Comparison of ENCODE assay signal across 8 cellular contexts in genomic region chr2:113583541-113584225, GRCh38. TPM values are rescaled to one million over a fixed set of nuclear protein-coding genes. Genes with fewer than 3 reads are reported as not detected.
A peak's percentile ranks its signal among the peaks of the same experiment; 100 is the strongest.
DNase-seq lines count a peak whose midpoint lies in the region; ATAC-seq, FAIRE-seq and TF ChIP-seq lines count a peak whose summit lies in the region.
"Not testable (repeated sequence)": the region's sequence is repeated elsewhere in the genome, so short reads cannot be mapped to it uniquely, and the experiment has no call there.

No MANE protein-coding gene starts in this region.

- not testable (repeated sequence) for H3K9me3 ChIP-seq in mucosa of stomach (ENCODE audit: control insufficient read depth, low read length)

- not testable (repeated sequence) for H3K27me3 Mint-ChIP-seq in activated CD4-positive, alpha-beta memory T cell treated with anti-CD3 and anti-CD28 coated beads, Interleukin-2, amount 10 ng/mL, durations not matched to agents 7 days and 5 days; MCF 10A (ENCODE audit: insufficient read depth, unreplicated experiment)

- H3K9me3 Mint-ChIP-seq in activated CD4-positive, alpha-beta memory T cell treated with anti-CD3 and anti-CD28 coated beads, Interleukin-2, amount 10 ng/mL, durations not matched to agents 7 days and 5 days; MCF 10A (ENCODE audit: unreplicated experiment): not testable (repeated sequence)

- peaks cover 23% of the 10 kb centered on the region for H3K4me1 Mint-ChIP-seq in activated CD4-positive, alpha-beta memory T cell treated with anti-CD3 and anti-CD28 coated beads, Interleukin-2, amount 10 ng/mL, durations not matched to agents 7 days and 5 days
- peaks cover 14% of the 10 kb centered on the region for H3K4me1 Mint-ChIP-seq in MCF 10A (ENCODE audit: insufficient read depth, unreplicated experiment)

- H3K27ac Mint-ChIP-seq in activated CD4-positive, alpha-beta memory T cell treated with anti-CD3 and anti-CD28 coated beads, Interleukin-2, amount 10 ng/mL, durations not matched to agents 7 days and 5 days, result peak overlapping the region; percentile 72
- H3K27ac Mint-ChIP-seq in MCF 10A (ENCODE audit: low read depth, unreplicated experiment), result peak overlapping the region; percentile 87

- TF ChIP-seq CTCF in MCF 10A (IDR thresholded peaks at IDR 0.05; ENCODE audit: unreplicated experiment), result not testable (repeated sequence)

- not testable (repeated sequence) for H3K36me3 ChIP-seq in mucosa of stomach (ENCODE audit: control insufficient read depth, insufficient read depth, low read length)

- CTCF ChIA-PET in activated CD4-positive, alpha-beta memory T cell treated with anti-CD3 and anti-CD28 coated beads, Interleukin-2, amount 10 ng/mL, durations not matched to agents 7 days and 5 days (lab: Charles Lee), result interaction anchor here (0.6 kb wide), 1 partner anchor 909 kb away, joined by 4 read pairs; no protein-coding TSS in a partner anchor
- CTCF ChIA-PET in MCF 10A (lab: Yijun Ruan, JAX), result not testable (repeated sequence)

- H3K27me3 ChIP-seq in mucosa of stomach (ENCODE audit: control insufficient read depth, insufficient read depth, low read length), result not testable (repeated sequence)

- not testable (repeated sequence) for ATAC-seq in Right ventricle myocardium inferior

- not testable (repeated sequence) for TF ChIP-seq POLR2A in GM12891 (IDR thresholded peaks at IDR 0.05; ENCODE audit: low read depth, low read length)

- FAIRE-seq in GM12891 (lab: Jason Lieb, UNC); urothelium cell line (lab: Jason Lieb, UNC): not testable (repeated sequence)

- peak overlapping the region; percentile 89 for H3K4me3 Mint-ChIP-seq in activated CD4-positive, alpha-beta memory T cell treated with anti-CD3 and anti-CD28 coated beads, Interleukin-2, amount 10 ng/mL, durations not matched to agents 7 days and 5 days
- H3K4me3 Mint-ChIP-seq in MCF 10A (ENCODE audit: unreplicated experiment), result peak overlapping the region; percentile 78

- intact Hi-C loops in MCF 10A (cut with micrococcal nuclease); Right ventricle myocardium inferior (cut with DNase I): not testable (repeated sequence)

- not testable (repeated sequence) for H3K4me1 ChIP-seq in mucosa of stomach (ENCODE audit: control insufficient read depth, insufficient read depth, low read length)

- H3K4me3 ChIP-seq in mucosa of stomach (ENCODE audit: low read length), result peak overlapping the region; percentile 63

- DNase-seq in GM12891 (ENCODE audit: insufficient read length, low spot score) (peak; percentile 66), NCI-H226 (peak; percentile 63), MCF 10A (ENCODE audit: unreplicated experiment) (peak; percentile 57), Right ventricle myocardium inferior (ENCODE audit: missing footprints) (peak; percentile 92), urothelium cell line (ENCODE audit: low spot score) (peak; percentile 78)
- peak; percentile 84 for DNase-seq in activated CD4-positive, alpha-beta memory T cell treated with anti-CD3 and anti-CD28 coated beads, Interleukin-2, amount 10 ng/mL, durations not matched to agents 7 days and 5 days
- DNase-seq in stimulated activated CD4-positive, alpha-beta T cell treated with anti-CD3 and anti-CD28 coated beads, Interleukin-1b, Interleukin-23, amount 100 ng/mL, for 4 hours (ENCODE audit: low read depth in 2 of 2), result peak; percentile 68 to 78

- BruUV-seq in MCF 10A (replicated peaks; lab: Mats Ljungman, UMichigan), result not testable (repeated sequence)

- H3K36me3 Mint-ChIP-seq in activated CD4-positive, alpha-beta memory T cell treated with anti-CD3 and anti-CD28 coated beads, Interleukin-2, amount 10 ng/mL, durations not matched to agents 7 days and 5 days (ENCODE audit: low read depth); MCF 10A (ENCODE audit: insufficient read depth, unreplicated experiment): not testable (repeated sequence)

- peak overlapping the region; percentile 79 for H3K9ac ChIP-seq in mucosa of stomach (ENCODE audit: low read length)

- POLR2A ChIA-PET in activated CD4-positive, alpha-beta memory T cell treated with anti-CD3 and anti-CD28 coated beads, Interleukin-2, amount 10 ng/mL, durations not matched to agents 7 days and 5 days (lab: Charles Lee), result not testable (repeated sequence)
- POLR2A ChIA-PET in MCF 10A (lab: Yijun Ruan, JAX), result interaction anchor here (2.1 kb wide), 1 partner anchor 20 kb away, joined by 6 read pairs; no protein-coding TSS in a partner anchor

TF ChIP-seq in GM12891, 5 proteins besides CTCF, POLR2A, EP300 and RAD21:
- TF ChIP-seq SPI1 (IDR thresholded peaks at IDR 0.05; ENCODE audit: low read depth, low read length), result 0 out of 2 replicates have a peak, but pooled peaks have one; percentile 17

RNA-seq across cellular contexts. Expression of gene RABL2A, which starts 43.4 kb away (rescaled TPM):
- polyA plus RNA-seq in GM12891 (2012; ENCODE audit: low read depth, missing spikeins), result 14.1 TPM
- 10 to 100 TPM; 13.5 to 14.1 TPM for total RNA-seq in activated CD4-positive, alpha-beta memory T cell treated with anti-CD3 and anti-CD28 coated beads, Interleukin-2, amount 10 ng/mL, durations not matched to agents 7 days and 5 days
- total RNA-seq in MCF 10A (2022) (17.6 and 24.0 TPM in 2 replicates), Right ventricle myocardium inferior (5.4 TPM)
